7 cellular contexts compared by ENCODE assay signal in the genomic region with DNA sequence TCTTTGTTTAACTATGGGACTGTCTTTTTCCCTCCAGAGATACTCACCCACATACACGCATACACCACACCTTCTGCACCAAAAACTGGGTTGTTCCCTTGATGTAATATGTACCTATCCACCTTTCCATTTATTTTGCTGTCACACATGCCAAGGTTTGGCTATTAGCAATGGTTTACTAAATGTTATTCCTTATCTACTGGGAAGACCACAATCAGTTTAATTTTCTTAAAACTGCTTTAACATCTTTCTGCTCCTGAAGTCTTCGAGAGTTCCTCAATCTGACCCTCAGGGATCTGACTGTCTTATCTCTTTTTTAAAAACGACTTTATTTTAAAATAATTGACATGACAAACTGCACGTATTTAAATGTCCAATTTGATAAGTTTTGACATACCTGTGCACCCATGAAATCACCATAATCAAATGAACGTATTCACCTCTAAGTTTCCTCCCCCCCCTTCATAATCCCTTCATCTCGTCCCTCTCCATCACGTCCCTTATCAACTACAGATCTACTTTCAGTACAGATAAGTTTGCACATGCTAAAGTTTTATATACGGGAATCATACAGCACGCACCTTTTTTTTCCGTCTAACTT. TPM values are rescaled to one million over a fixed set of nuclear protein-coding genes. Genes with fewer than 3 reads are reported as not detected.
DNase-seq lines count a peak whose midpoint lies in the region; ATAC-seq and TF ChIP-seq lines count a peak whose summit lies in the region.

No MANE protein-coding gene starts in this region.

- H3K4me1 ChIP-seq in OCI-LY1 (ENCODE audit: insufficient read depth, low read length, severe bottlenecking), result peaks cover 22% of the 10 kb centered on the region
- peaks cover 0 to 8% of the 10 kb centered on the region in 2 experiments for H3K4me1 ChIP-seq in trophoblast cell (ENCODE audit: control insufficient read depth in 1 of 2, insufficient read depth in 2 of 2, low read length in 2 of 2)

- no peak overlapping the region for H2BK12ac ChIP-seq in trophoblast cell (ENCODE audit: low read length)

- peak overlapping the region; percentile 100 for H3K4me3 ChIP-seq in OCI-LY1 (ENCODE audit: low read depth, low read length, poor library complexity, severe bottlenecking)
- H3K4me3 ChIP-seq in epithelial cell of esophagus (ENCODE audit: low read length), result peak overlapping the region; percentile 97
- H3K4me3 ChIP-seq in trophoblast cell (ENCODE audit: low read depth, low read length), result no peak overlapping the region

- TF ChIP-seq CTCF in OCI-LY1 (IDR thresholded peaks at IDR 0.05; ENCODE audit: low read length) (no peak), epithelial cell of esophagus (IDR thresholded peaks at IDR 0.05; ENCODE audit: insufficient read depth, low read depth, low read length, missing control alignments) (no peak)

- H3K27ac ChIP-seq in OCI-LY1 (ENCODE audit: low read depth, low read length, poor library complexity, severe bottlenecking) (peak overlapping the region; percentile 56), trophoblast cell (ENCODE audit: low read depth, low read length) (peak overlapping the region; percentile 92)

- no peaks in the 10 kb centered on the region for H4K20me1 ChIP-seq in OCI-LY1 (ENCODE audit: insufficient read depth, low read length)

- H3K36me3 ChIP-seq in OCI-LY1 (ENCODE audit: insufficient read depth, low read length), result peaks cover 24% of the 10 kb centered on the region
- H3K36me3 ChIP-seq in trophoblast cell (ENCODE audit: control insufficient read depth in 1 of 2, insufficient read depth in 2 of 2, low read length in 2 of 2), result peaks cover 6 to 10% of the 10 kb centered on the region in 2 experiments

- H4K8ac ChIP-seq in trophoblast cell (ENCODE audit: low read depth, low read length), result peak overlapping the region; percentile 90

- H3K79me1 ChIP-seq in trophoblast cell (ENCODE audit: low read length), result peaks cover 11% of the 10 kb centered on the region

- WGBS in trophoblast cell (ENCODE audit: extremely low coverage, insufficient coverage, insufficient read length), result 100% methylated on average over 3 of the region's 10 CpGs

- H2BK5ac ChIP-seq in trophoblast cell (ENCODE audit: low read depth, low read length, poor library complexity), result no peak overlapping the region

- H3K9me3 ChIP-seq in OCI-LY1 (ENCODE audit: low read length) (no peaks in the 10 kb centered on the region), trophoblast cell (ENCODE audit: insufficient read depth, low read depth, low read length) (no peaks in the 10 kb centered on the region)

- H4K91ac ChIP-seq in trophoblast cell (ENCODE audit: low read depth, low read length), result no peak overlapping the region

- H3K79me2 ChIP-seq in OCI-LY1 (ENCODE audit: insufficient read depth, low read length) (peaks cover 41% of the 10 kb centered on the region), trophoblast cell (ENCODE audit: control insufficient read depth, insufficient read depth, low read length, poor library complexity) (peaks cover 23% of the 10 kb centered on the region)

- peak overlapping the region; percentile 82 for H3K9ac ChIP-seq in OCI-LY1 (ENCODE audit: low read length)
- H3K9ac ChIP-seq in trophoblast cell (ENCODE audit: low read length), result no peak overlapping the region

- H3K4ac ChIP-seq in trophoblast cell (ENCODE audit: low read depth, low read length), result no peak overlapping the region

- no peak overlapping the region for H2AK5ac ChIP-seq in trophoblast cell (ENCODE audit: low read length)

- no peak overlapping the region for H4K12ac ChIP-seq in trophoblast cell (ENCODE audit: low read depth, low read length)

- no peak for DNase-seq in epithelial cell of esophagus (ENCODE audit: low read depth)
- DNase-seq in trophoblast cell, result no peak
- no peak for DNase-seq in NCI-H187 (lab: John Stamatoyannopoulos, UW)
- no peak for DNase-seq in UCSD-AML1 (lab: John Stamatoyannopoulos, UW; ENCODE audit: unreplicated experiment)

- H2AFZ ChIP-seq in OCI-LY1 (ENCODE audit: low read length) (no peak overlapping the region), trophoblast cell (ENCODE audit: insufficient read depth, low read length, poor library complexity) (no peak overlapping the region)

- peak overlapping the region; percentile 76 for H3K4me2 ChIP-seq in OCI-LY1 (ENCODE audit: low read length)
- peak overlapping the region; percentile 80 for H3K4me2 ChIP-seq in trophoblast cell (ENCODE audit: low read length)

- no peaks in the 10 kb centered on the region for H3F3A ChIP-seq in OCI-LY1 (ENCODE audit: insufficient read depth, low read length)

- H3K14ac ChIP-seq in trophoblast cell (ENCODE audit: low read length), result no peak overlapping the region

- no peak overlapping the region for H3K23ac ChIP-seq in trophoblast cell (ENCODE audit: low read length)

- H3K18ac ChIP-seq in trophoblast cell (ENCODE audit: low read length), result no peak overlapping the region

- ATAC-seq in GM21360 (IDR thresholded peaks at IDR 0.05; ENCODE audit: unreplicated experiment) (peak; percentile 0), HG02870 (IDR thresholded peaks at IDR 0.05; ENCODE audit: unreplicated experiment) (no peak)

- H3K27me3 ChIP-seq in OCI-LY1 (ENCODE audit: insufficient read depth, low read length), result no peaks in the 10 kb centered on the region
- no peaks in the 10 kb centered on the region for H3K27me3 ChIP-seq in trophoblast cell (ENCODE audit: insufficient read depth, low read length)

- H3K9me2 ChIP-seq in OCI-LY1 (ENCODE audit: low read depth, low read length), result no peaks in the 10 kb centered on the region

- H2BK120ac ChIP-seq in trophoblast cell (ENCODE audit: insufficient read depth, low read length, poor library complexity), result no peak overlapping the region

RNA-seq across cellular contexts. Expression of gene TRPM7, which starts 0.8 kb away (rescaled TPM):
- 23.5 and 24.5 TPM in 2 replicates for polyA plus RNA-seq in trophoblast cell (2013)
